Comparison of ENCODE assay signal across 8 cellular contexts in the genomic region with DNA sequence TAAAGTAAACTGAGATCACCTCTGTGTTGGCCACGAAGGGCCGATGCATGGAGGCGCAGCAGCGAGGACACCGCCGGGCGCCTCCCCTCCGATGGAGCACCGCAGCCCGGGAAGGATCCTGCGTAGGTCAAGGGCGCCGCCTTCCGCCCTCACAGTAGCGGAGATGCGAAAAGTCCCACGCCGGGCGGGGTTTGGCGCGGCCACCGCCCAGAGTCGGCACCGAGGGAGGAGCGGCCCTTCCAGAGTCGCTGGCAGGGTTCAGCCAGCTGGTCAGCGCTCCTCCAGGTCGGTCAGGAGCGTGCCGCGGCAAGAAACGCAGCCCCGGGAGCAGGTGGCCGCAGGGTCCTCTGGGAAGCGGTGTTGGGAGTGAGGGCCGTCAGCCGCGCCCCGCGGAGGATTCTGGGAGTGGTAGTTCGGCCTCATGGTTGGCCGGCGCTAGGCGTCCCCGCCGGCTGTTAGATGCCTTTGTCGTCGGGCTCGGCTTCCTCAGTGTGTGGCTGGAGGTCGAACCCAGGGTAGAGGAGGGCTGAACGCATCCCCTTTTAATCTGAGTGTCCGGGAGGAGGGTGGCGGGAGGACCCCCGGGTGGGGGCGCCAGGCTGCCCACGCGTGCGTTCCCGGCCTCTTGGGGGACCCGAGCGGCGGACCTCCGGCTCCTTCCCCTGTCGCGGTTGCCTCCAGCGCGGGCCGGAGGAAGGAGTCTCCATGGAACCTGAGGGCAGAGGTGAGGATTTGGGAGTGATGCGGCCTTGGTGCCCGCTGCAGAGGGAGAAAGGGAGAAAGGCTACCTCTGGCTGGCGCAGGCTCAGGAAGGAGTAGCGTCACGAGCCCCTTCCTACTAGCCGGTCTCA. TPM values are rescaled to one million over a fixed set of nuclear protein-coding genes. Genes with fewer than 3 reads are reported as not detected.
DNase-seq lines count a peak whose midpoint lies in the region; ATAC-seq, FAIRE-seq and TF ChIP-seq lines count a peak whose summit lies in the region.

A gene (plus strand): TSS at position 411 of the 851 bp plus-strand sequence. CDS start 295 bp downstream, at position 706.

- peak; percentile 92 for DNase-seq in GM12892 (ENCODE audit: insufficient read length)
- DNase-seq in NCI-H1417 (lab: John Stamatoyannopoulos, UW), result peak; percentile 88 to 95 (median 93)
- DNase-seq in T-helper 2 cell, result peak; percentile 51 to 84 (median 66)
- DNase-seq in ascending aorta (ENCODE audit: low spot score in 2 of 2), result peak; percentile 38 to 94
- peak; percentile 93 for DNase-seq in hepatic stellate cell (ENCODE audit: low spot score)
- peak; percentile 94 to 97 for DNase-seq in aorta

- H3K9me3 ChIP-seq in ascending aorta, result peaks cover 14 to 25% of the 10 kb centered on the region in 2 donors
- peaks cover 11% of the 10 kb centered on the region for H3K9me3 ChIP-seq in aorta (ENCODE audit: control insufficient read depth, low read length)

- TF ChIP-seq POLR2A in GM12892 (IDR thresholded peaks at IDR 0.05; ENCODE audit: low read depth, low read length), result peak; percentile 60; the same call in 1 of the 2 replicates

- H3K27me3 ChIP-seq in ascending aorta (no peaks in the 10 kb centered on the region), rectal smooth muscle tissue (ENCODE audit: control insufficient read depth, insufficient read depth, low read length) (no peaks in the 10 kb centered on the region), aorta (ENCODE audit: control insufficient read depth in 1 of 2, insufficient read depth in 2 of 2, low read length in 1 of 2) (peaks cover 0 to 2% of the 10 kb centered on the region in 2 donors)

- H3K4me1 ChIP-seq in ascending aorta (no peaks in the 10 kb centered on the region), rectal smooth muscle tissue (ENCODE audit: control insufficient read depth, insufficient read depth, low read length) (no peaks in the 10 kb centered on the region), aorta (ENCODE audit: control insufficient read depth in 1 of 2, insufficient read depth in 2 of 2, low read length in 2 of 2) (no peaks in the 10 kb centered on the region)

- FAIRE-seq in GM12892 (lab: Jason Lieb, UNC), result peak; percentile 81

- TF ChIP-seq CTCF in ascending aorta (IDR thresholded peaks at IDR 0.05), result peak in 2 of 3 experiments; percentile 44 to 59

- H3K9ac ChIP-seq in rectal smooth muscle tissue (ENCODE audit: low read length), result peak within 1 kb of the TSS; percentile 32

- peak; percentile 97 for ATAC-seq in HG02759 (IDR thresholded peaks at IDR 0.05; ENCODE audit: unreplicated experiment)
- peak; percentile 98 for ATAC-seq in aorta (ENCODE audit: low FRiP score)

- intact Hi-C loops in ascending aorta (cut with DNase I) (loop anchor here (1.0 to 2.0 kb wide), 3 partner anchors 15 to 85 kb away; a partner anchor contains a TSS), aorta (cut with DNase I) (loop anchor here in 1 of 2 donors (5.0 kb wide), 1 partner anchor 85 kb away; a partner anchor contains a TSS)

- H3K36me3 ChIP-seq in ascending aorta (peaks cover 11 to 26% of the 10 kb centered on the region in 2 donors), rectal smooth muscle tissue (ENCODE audit: control insufficient read depth, insufficient read depth, low read length) (peaks cover 17% of the 10 kb centered on the region), aorta (ENCODE audit: control insufficient read depth in 1 of 2, insufficient read depth in 2 of 2, low read length in 1 of 2) (peaks cover 12 to 13% of the 10 kb centered on the region in 2 donors)

- 1% methylated on average over 71 to 74 of the region's 74 CpGs for WGBS in aorta, 2 donors

- H3K4me3 ChIP-seq in ascending aorta (peak within 1 kb of the TSS; percentile 52 to 89), rectal smooth muscle tissue (ENCODE audit: low read length) (peak within 1 kb of the TSS; percentile 83), aorta (ENCODE audit: low read length in 2 of 2) (peak within 1 kb of the TSS; percentile 46 to 58)

- H3K27ac ChIP-seq in ascending aorta (peak within 1 kb of the TSS; percentile 89 to 94), rectal smooth muscle tissue (ENCODE audit: low read depth, low read length) (peak within 1 kb of the TSS; percentile 90), aorta (ENCODE audit: low read depth in 1 of 2, low read length in 2 of 2) (peak within 1 kb of the TSS in 1 of 2 donors; percentile 88)

RNA-seq across cellular contexts. Expression of the gene that starts here (rescaled TPM):
- 1.4 TPM for polyA plus RNA-seq in GM12892 (2012; ENCODE audit: missing spikeins)
- total RNA-seq in ascending aorta, result 1.4 TPM
- 1 to 10 TPM; 4.3 to 8.3 TPM for total RNA-seq in aorta
- under 1 TPM in 1 of 2 donors, not detected in 1; 0.64 TPM for polyA plus RNA-seq in aorta
